25 cellular contexts compared by ENCODE assay signal in genomic region chr18:12722731-12723130, GRCh38. TPM values are rescaled to one million over a fixed set of nuclear protein-coding genes. Genes with fewer than 3 reads are reported as not detected.
DNase-seq lines count a peak whose midpoint lies in the region; ATAC-seq and TF ChIP-seq lines count a peak whose summit lies in the region.
"Had no signal": no experiment of that assay in that cellular context is flagged by ENCODE, and none has a peak within 500 bp of the region (broad histone marks: within the 10 kb centered on the region; RNA-seq: fewer than 3 reads in every experiment).

No MANE protein-coding gene starts in this region.

- H3K27me3 ChIP-seq in mesenchymal stem cell (ENCODE audit: control insufficient read depth in 1 of 2, insufficient read depth in 1 of 2, low read length in 2 of 2) (no peaks in the 10 kb centered on the region), right cardiac atrium (ENCODE audit: control insufficient read depth, insufficient read depth) (no peaks in the 10 kb centered on the region)
- H3K27me3 ChIP-seq: BE2C; BLaER1 treated with 17β-estradiol and CSF1 and Interleukin-3, amounts not matched to agents 10 nM and 100 nM had no signal

- POLR2A ChIA-PET in HEK293T (lab: Yijun Ruan, JAX), result no interaction called here

- H3K9me3 ChIP-seq in mesenchymal stem cell (ENCODE audit: control insufficient read depth, low read length), result no peaks in the 10 kb centered on the region
- no peaks in the 10 kb centered on the region for H3K9me3 ChIP-seq in right cardiac atrium (ENCODE audit: control insufficient read depth, low read length)
- H3K9me3 ChIP-seq: A549; BE2C; BLaER1 treated with 17β-estradiol and CSF1 and Interleukin-3, amounts not matched to agents 10 nM and 100 nM had no signal

- no peak overlapping the region for H3K4me3 Mint-ChIP-seq in activated T-cell treated with anti-CD3 and anti-CD28 coated beads, Interleukin-2, amount 50 U/mL, for 24 hours
- no peak overlapping the region for H3K4me3 Mint-ChIP-seq in activated T-cell treated with anti-CD3 and anti-CD28 coated beads, Interleukin-2, amount 50 U/mL, for 72 hours
- H3K4me3 Mint-ChIP-seq in endothelial cell (ENCODE audit: unreplicated experiment), result no peak overlapping the region
- no peak overlapping the region for H3K4me3 Mint-ChIP-seq in stimulated activated effector memory CD8-positive, alpha-beta T cell treated with anti-CD3 and anti-CD28 coated beads, Interleukin-12 subunit alpha, Interleukin-12 subunit beta, amount 100 ng/mL, for 72 hours
- H3K4me3 Mint-ChIP-seq: CD14-positive monocyte; CD4-positive, alpha-beta T cell; CD8-positive, alpha-beta memory T cell; GM23338; H9; HFFc6 had no signal

- H3K9me3 Mint-ChIP-seq in activated T-cell treated with anti-CD3 and anti-CD28 coated beads, Interleukin-2, amount 50 U/mL, for 24 hours, result no peaks in the 10 kb centered on the region
- H3K9me3 Mint-ChIP-seq in activated T-cell treated with anti-CD3 and anti-CD28 coated beads, Interleukin-2, amount 50 U/mL, for 72 hours, result no peaks in the 10 kb centered on the region
- no peaks in the 10 kb centered on the region for H3K9me3 Mint-ChIP-seq in endothelial cell (ENCODE audit: unreplicated experiment)
- no peaks in the 10 kb centered on the region for H3K9me3 Mint-ChIP-seq in stimulated activated effector memory CD8-positive, alpha-beta T cell treated with anti-CD3 and anti-CD28 coated beads, Interleukin-12 subunit alpha, Interleukin-12 subunit beta, amount 100 ng/mL, for 72 hours
- H3K9me3 Mint-ChIP-seq: CD14-positive monocyte; CD4-positive, alpha-beta T cell; CD8-positive, alpha-beta memory T cell; HFFc6 had no signal

- ATAC-seq in activated T-cell treated with anti-CD3 and anti-CD28 coated beads, Interleukin-2, amount 50 U/mL, for 72 hours (replicated peaks in 1 of 2), result no peak
- no peak for ATAC-seq in stimulated activated effector memory CD8-positive, alpha-beta T cell treated with anti-CD3 and anti-CD28 coated beads, Interleukin-12 subunit alpha, Interleukin-12 subunit beta, amount 100 ng/mL, for 72 hours
- ATAC-seq in SK-N-SH treated with all-trans-retinoic acid at 6 μM for 48 hours (no peak), right cardiac atrium (no peak)
- ATAC-seq: A549, GM23338, HCT116 had no signal

- H3K14ac ChIP-seq in mesenchymal stem cell (ENCODE audit: low read length in 2 of 2), result no peak overlapping the region

- H3K18ac ChIP-seq in mesenchymal stem cell (ENCODE audit: low read depth in 1 of 2, low read length in 2 of 2), result no peak overlapping the region

- no peak overlapping the region for H3K4me3 ChIP-seq in mesenchymal stem cell (ENCODE audit: insufficient read depth in 1 of 2, low read depth in 1 of 2, low read length in 2 of 2)
- H3K4me3 ChIP-seq in right cardiac atrium (ENCODE audit: low read length), result no peak overlapping the region
- H3K4me3 ChIP-seq: A549; BLaER1 treated with 17β-estradiol and CSF1 and Interleukin-3, amounts not matched to agents 10 nM and 100 nM; GM23338 had no signal

- no peak overlapping the region for H2BK12ac ChIP-seq in mesenchymal stem cell (ENCODE audit: low read length in 2 of 2)

- H3K27ac Mint-ChIP-seq in activated T-cell treated with anti-CD3 and anti-CD28 coated beads, Interleukin-2, amount 50 U/mL, for 24 hours, result peak overlapping the region; percentile 45
- H3K27ac Mint-ChIP-seq in activated T-cell treated with anti-CD3 and anti-CD28 coated beads, Interleukin-2, amount 50 U/mL, for 72 hours, result no peak overlapping the region
- H3K27ac Mint-ChIP-seq in endothelial cell (ENCODE audit: unreplicated experiment), result peak overlapping the region; percentile 87
- peak overlapping the region; percentile 2 for H3K27ac Mint-ChIP-seq in stimulated activated effector memory CD8-positive, alpha-beta T cell treated with anti-CD3 and anti-CD28 coated beads, Interleukin-12 subunit alpha, Interleukin-12 subunit beta, amount 100 ng/mL, for 72 hours
- H3K27ac Mint-ChIP-seq: GM23338, HFFc6 had no signal

- H2BK15ac ChIP-seq in mesenchymal stem cell (ENCODE audit: low read depth, poor library complexity, severe bottlenecking), result no peak overlapping the region

- no peak overlapping the region for H2BK5ac ChIP-seq in mesenchymal stem cell (ENCODE audit: low read depth, low read length, poor library complexity, severe bottlenecking)

- no peak overlapping the region for H3K4me2 ChIP-seq in mesenchymal stem cell (ENCODE audit: low read length, poor library complexity, severe bottlenecking)
- H3K4me2 ChIP-seq: A549; BLaER1 treated with 17β-estradiol and CSF1 and Interleukin-3, amounts not matched to agents 10 nM and 100 nM; GM23338 had no signal

- peaks cover 4% of the 10 kb centered on the region for H3K4me1 Mint-ChIP-seq in activated T-cell treated with anti-CD3 and anti-CD28 coated beads, Interleukin-2, amount 50 U/mL, for 24 hours (ENCODE audit: low read depth)
- peaks cover 22% of the 10 kb centered on the region for H3K4me1 Mint-ChIP-seq in activated T-cell treated with anti-CD3 and anti-CD28 coated beads, Interleukin-2, amount 50 U/mL, for 72 hours (ENCODE audit: low read depth)
- H3K4me1 Mint-ChIP-seq in endothelial cell (ENCODE audit: unreplicated experiment), result peaks cover 19% of the 10 kb centered on the region
- H3K4me1 Mint-ChIP-seq in stimulated activated effector memory CD8-positive, alpha-beta T cell treated with anti-CD3 and anti-CD28 coated beads, Interleukin-12 subunit alpha, Interleukin-12 subunit beta, amount 100 ng/mL, for 72 hours, result peaks cover 6% of the 10 kb centered on the region

- peaks cover 5% of the 10 kb centered on the region for H3K79me1 ChIP-seq in mesenchymal stem cell (replicated peaks; ENCODE audit: low read length, poor library complexity, severe bottlenecking)

- no peaks in the 10 kb centered on the region for H3K27me3 Mint-ChIP-seq in activated T-cell treated with anti-CD3 and anti-CD28 coated beads, Interleukin-2, amount 50 U/mL, for 24 hours
- H3K27me3 Mint-ChIP-seq in activated T-cell treated with anti-CD3 and anti-CD28 coated beads, Interleukin-2, amount 50 U/mL, for 72 hours (ENCODE audit: low read depth), result no peaks in the 10 kb centered on the region
- H3K27me3 Mint-ChIP-seq in endothelial cell (ENCODE audit: unreplicated experiment), result no peaks in the 10 kb centered on the region
- H3K27me3 Mint-ChIP-seq: CD4-positive, alpha-beta T cell; CD8-positive, alpha-beta memory T cell had no signal

- H3K4ac ChIP-seq in mesenchymal stem cell (ENCODE audit: low read depth in 1 of 2, low read length in 2 of 2), result no peak overlapping the region

- H3K9ac ChIP-seq in mesenchymal stem cell (ENCODE audit: low read length), result no peak overlapping the region
- H3K9ac ChIP-seq: BLaER1 treated with 17β-estradiol and CSF1 and Interleukin-3, amounts not matched to agents 10 nM and 100 nM had no signal

- H4K91ac ChIP-seq in mesenchymal stem cell (ENCODE audit: low read length), result no peak overlapping the region

- no peak overlapping the region for H2AK5ac ChIP-seq in mesenchymal stem cell (ENCODE audit: low read length, severe bottlenecking)

- CTCF ChIA-PET in HEK293T (lab: Yijun Ruan, JAX), result no interaction called here

- peaks cover 91% of the 10 kb centered on the region for H3K36me3 Mint-ChIP-seq in activated T-cell treated with anti-CD3 and anti-CD28 coated beads, Interleukin-2, amount 50 U/mL, for 24 hours (ENCODE audit: low read depth)
- H3K36me3 Mint-ChIP-seq in activated T-cell treated with anti-CD3 and anti-CD28 coated beads, Interleukin-2, amount 50 U/mL, for 72 hours (ENCODE audit: insufficient read depth in 2 of 2), result peaks cover 9 to 20% of the 10 kb centered on the region in 2 donors
- H3K36me3 Mint-ChIP-seq in endothelial cell (ENCODE audit: low read depth, unreplicated experiment), result peaks cover 8% of the 10 kb centered on the region
- H3K36me3 Mint-ChIP-seq in stimulated activated effector memory CD8-positive, alpha-beta T cell treated with anti-CD3 and anti-CD28 coated beads, Interleukin-12 subunit alpha, Interleukin-12 subunit beta, amount 100 ng/mL, for 72 hours, result peaks cover 98% of the 10 kb centered on the region

- TF ChIP-seq CTCF in endothelial cell (IDR thresholded peaks at IDR 0.05; ENCODE audit: unreplicated experiment), result no peak

- 84% methylated on average over 7 of the region's 7 CpGs for WGBS in mesenchymal stem cell
- 92% methylated on average over 7 of the region's 7 CpGs for WGBS in right cardiac atrium

- H3K23ac ChIP-seq in mesenchymal stem cell (ENCODE audit: low read length in 2 of 2), result no peak overlapping the region

- H3K36me3 ChIP-seq in mesenchymal stem cell (ENCODE audit: control insufficient read depth in 1 of 2, insufficient read depth in 2 of 2, low read depth in 1 of 2, low read length in 2 of 2), result peaks cover 33 to 85% of the 10 kb centered on the region in 2 experiments
- H3K36me3 ChIP-seq: BE2C had no signal

- H2BK120ac ChIP-seq in mesenchymal stem cell (ENCODE audit: low read depth, low read length), result peak overlapping the region; percentile 5

- DNase-seq in activated T-cell treated with anti-CD3 and anti-CD28 coated beads, Interleukin-2, amount 50 U/mL, for 24 hours, result no peak
- no peak for DNase-seq in activated T-cell treated with anti-CD3 and anti-CD28 coated beads, Interleukin-2, amount 50 U/mL, for 72 hours
- DNase-seq in endothelial cell (ENCODE audit: low spot score) (no peak), mesenchymal stem cell (no peak), HEK293T (ENCODE audit: extremely low spot score) (no peak), right cardiac atrium (no peak)
- no peak for DNase-seq in stimulated activated effector memory CD8-positive, alpha-beta T cell treated with anti-CD3 and anti-CD28 coated beads, Interleukin-12 subunit alpha, Interleukin-12 subunit beta, amount 100 ng/mL, for 72 hours (ENCODE audit: low spot score in 2 of 2)
- DNase-seq: 8988T; ACHN; AML-193; BE2C; CD4-positive, alpha-beta T cell; CD8-positive, alpha-beta memory T cell; DMS 273 treated with DMSO at 0.1 percent for 48 hours; DMS79; EL; GF-D8; H9; HFFc6 had no signal

- H4K8ac ChIP-seq in mesenchymal stem cell (ENCODE audit: low read length), result no peak overlapping the region

- no peak overlapping the region for H2AFZ ChIP-seq in mesenchymal stem cell (ENCODE audit: low read depth, low read length)
- H2AFZ ChIP-seq: GM23338 had no signal

- H3K4me1 ChIP-seq in mesenchymal stem cell (ENCODE audit: control insufficient read depth, insufficient read depth, low read depth, low read length) (no peaks in the 10 kb centered on the region), right cardiac atrium (ENCODE audit: control insufficient read depth, insufficient read depth, low read length) (no peaks in the 10 kb centered on the region)
- H3K4me1 ChIP-seq: A549, BE2C had no signal

- H3K27ac ChIP-seq in mesenchymal stem cell (ENCODE audit: low read length, poor library complexity, severe bottlenecking), result no peak overlapping the region
- H3K27ac ChIP-seq in right cardiac atrium (ENCODE audit: low read length), result no peak overlapping the region
- H3K27ac ChIP-seq: A549; BLaER1 treated with 17β-estradiol and CSF1 and Interleukin-3, amounts not matched to agents 10 nM and 100 nM had no signal

- intact Hi-C loops in right cardiac atrium (cut with DNase I), result no loop called here

RNA-seq across cellular contexts. Expression of gene PSMG2, which starts 19.9 kb away (rescaled TPM):
- 100 to 1,000 TPM; 142 to 158 TPM for total RNA-seq in activated T-cell treated with anti-CD3 and anti-CD28 coated beads, Interleukin-2, amount 50 U/mL, for 72 hours
- total RNA-seq in endothelial cell (ENCODE audit: unreplicated experiment), result 70.4 TPM
- polyA plus RNA-seq in mesenchymal stem cell (2013, experiment 1 of 2), result 73.3 TPM
- 80.6 TPM for polyA plus RNA-seq in mesenchymal stem cell (2013, experiment 2 of 2)
- total RNA-seq in right cardiac atrium, result 10 to 100 TPM; 44.4 to 48.3 (median 45.5) TPM
- polyA plus RNA-seq in right cardiac atrium, result 62.4 TPM

RNA-seq across cellular contexts. Expression of gene CEP76, which starts 20.2 kb away (rescaled TPM):
- total RNA-seq in activated T-cell treated with anti-CD3 and anti-CD28 coated beads, Interleukin-2, amount 50 U/mL, for 72 hours, result 10 to 100 TPM; 15.5 to 16.0 TPM
- total RNA-seq in endothelial cell (ENCODE audit: unreplicated experiment) (9.3 TPM), right cardiac atrium (1 to 10 TPM; 3.2 to 4.2 (median 3.9) TPM)
- 3.8 TPM for polyA plus RNA-seq in mesenchymal stem cell (2013, experiment 1 of 2)
- polyA plus RNA-seq in mesenchymal stem cell (2013, experiment 2 of 2), result 4.8 TPM
- polyA plus RNA-seq in right cardiac atrium, result 2.3 TPM
